14 cellular contexts compared by ENCODE assay signal in genomic region chr1:3129133-3129490, GRCh38.
"Had no signal": no experiment of that assay in that cellular context is flagged by ENCODE, and none has a peak within 500 bp of the region (broad histone marks: within the 10 kb centered on the region; RNA-seq: fewer than 3 reads in every experiment).

No MANE protein-coding gene starts in this region.

- H3K4me3 Mint-ChIP-seq: activated naive CD8-positive, alpha-beta T cell treated with anti-CD3 and anti-CD28 coated beads, Interleukin-2, amount 50 U/mL, for 24 hours; stimulated activated naive B cell treated with anti-CD40 and anti-IgM and Interleukin-4, amounts not matched to agents 10 μg/mL and 1 μg/mL and 100 μg/mL, for 72 hours; T-cell had no signal

- H3K27ac Mint-ChIP-seq: activated naive CD8-positive, alpha-beta T cell treated with anti-CD3 and anti-CD28 coated beads, Interleukin-2, amount 50 U/mL, for 24 hours; stimulated activated naive B cell treated with anti-CD40 and anti-IgM and Interleukin-4, amounts not matched to agents 10 μg/mL and 1 μg/mL and 100 μg/mL, for 72 hours; T-cell had no signal

- H3K9me3 Mint-ChIP-seq: activated naive CD8-positive, alpha-beta T cell treated with anti-CD3 and anti-CD28 coated beads, Interleukin-2, amount 50 U/mL, for 24 hours; stimulated activated naive B cell treated with anti-CD40 and anti-IgM and Interleukin-4, amounts not matched to agents 10 μg/mL and 1 μg/mL and 100 μg/mL, for 72 hours; T-cell had no signal

- H3K27me3 ChIP-seq: cardiac muscle cell, hepatocyte, upper lobe of right lung had no signal

- DNase-seq: activated CD4-positive, alpha-beta T cell treated with anti-CD3 and anti-CD28 coated beads, Interleukin-2, amount 50 U/mL, for 1 hour; activated naive CD4-positive, alpha-beta T cell treated with Interleukin-2 at 50 U/mL for 16 hours; activated naive CD8-positive, alpha-beta T cell treated with anti-CD3 and anti-CD28 coated beads, Interleukin-2, amount 50 U/mL, for 24 hours; islet precursor cell; posterior cingulate gyrus; stimulated activated CD4-positive, alpha-beta T cell treated with anti-CD3 and anti-CD28 coated beads, Interleukin-2, amount 100 ng/mL, for 48 hours; stimulated activated naive B cell treated with anti-CD40 and anti-IgM and Interleukin-4, amounts not matched to agents 10 μg/mL and 1 μg/mL and 100 μg/mL, for 72 hours; T-cell; T-helper 9 cell; upper lobe of right lung had no signal

- H3K4me1 Mint-ChIP-seq: activated naive CD8-positive, alpha-beta T cell treated with anti-CD3 and anti-CD28 coated beads, Interleukin-2, amount 50 U/mL, for 24 hours; T-cell had no signal

- H3K27ac ChIP-seq: cardiac muscle cell, hepatocyte, upper lobe of right lung had no signal

- H3K27me3 Mint-ChIP-seq: activated naive CD8-positive, alpha-beta T cell treated with anti-CD3 and anti-CD28 coated beads, Interleukin-2, amount 50 U/mL, for 24 hours; stimulated activated naive B cell treated with anti-CD40 and anti-IgM and Interleukin-4, amounts not matched to agents 10 μg/mL and 1 μg/mL and 100 μg/mL, for 72 hours had no signal

- H3K36me3 Mint-ChIP-seq: stimulated activated naive B cell treated with anti-CD40 and anti-IgM and Interleukin-4, amounts not matched to agents 10 μg/mL and 1 μg/mL and 100 μg/mL, for 72 hours; T-cell had no signal

- ATAC-seq: activated CD4-positive, CD25-positive, alpha-beta regulatory T cell treated with anti-CD3 and anti-CD28 coated beads, Interleukin-2, amount 50 U/mL, for 24 hours; activated naive CD8-positive, alpha-beta T cell treated with anti-CD3 and anti-CD28 coated beads, Interleukin-2, amount 50 U/mL, for 24 hours; left lobe of liver; stimulated activated naive B cell treated with anti-CD40 and anti-IgM and Interleukin-4, amounts not matched to agents 10 μg/mL and 1 μg/mL and 100 μg/mL, for 72 hours; T-cell had no signal
